8 cellular contexts compared by ENCODE assay signal in the genomic region with DNA sequence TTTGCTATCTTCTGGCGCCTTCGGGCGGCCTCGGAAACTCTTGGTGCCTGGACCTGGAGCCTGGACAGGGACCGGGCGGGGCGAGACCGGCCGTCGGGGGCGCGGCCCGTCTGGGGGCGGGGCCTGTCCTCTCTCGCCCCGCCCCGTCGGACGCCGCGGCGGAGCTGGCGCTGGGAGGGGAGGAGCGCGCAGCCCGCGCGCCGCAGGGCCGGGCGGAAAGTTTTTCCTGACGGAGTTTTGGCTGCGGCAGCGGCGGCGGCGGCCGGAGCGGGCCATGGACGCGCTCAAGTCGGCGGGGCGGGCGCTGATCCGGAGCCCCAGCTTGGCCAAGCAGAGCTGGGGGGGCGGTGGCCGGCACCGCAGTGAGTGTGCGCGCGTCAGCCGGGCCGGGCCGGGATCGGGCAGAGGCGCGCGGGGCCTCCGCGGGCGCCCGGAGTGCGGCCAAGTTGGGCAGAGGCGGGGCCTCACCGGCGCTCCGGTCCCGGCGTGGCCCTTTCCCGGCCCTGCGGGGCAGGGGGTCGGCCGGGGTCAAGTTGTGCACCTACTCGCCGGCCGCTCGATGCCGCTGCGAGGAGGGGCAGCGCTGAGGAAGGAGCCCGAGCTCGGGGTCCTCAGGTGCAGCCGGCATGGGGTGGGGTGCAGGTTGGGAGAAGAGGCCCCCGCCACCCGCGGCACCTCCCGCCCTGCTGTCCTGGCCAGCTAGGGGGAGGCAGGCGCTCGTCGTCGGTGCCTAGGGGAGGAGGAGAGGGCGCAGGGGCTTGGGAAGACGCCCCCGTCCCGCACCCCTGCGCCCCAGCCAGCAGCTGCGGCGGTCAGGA. TPM values are rescaled to one million over a fixed set of nuclear protein-coding genes. Genes with fewer than 3 reads are reported as not detected.
A peak's percentile ranks its signal among the peaks of the same experiment; 100 is the strongest.
DNase-seq lines count a peak whose midpoint lies in the region; ATAC-seq and TF ChIP-seq lines count a peak whose summit lies in the region.

A gene with protein sequence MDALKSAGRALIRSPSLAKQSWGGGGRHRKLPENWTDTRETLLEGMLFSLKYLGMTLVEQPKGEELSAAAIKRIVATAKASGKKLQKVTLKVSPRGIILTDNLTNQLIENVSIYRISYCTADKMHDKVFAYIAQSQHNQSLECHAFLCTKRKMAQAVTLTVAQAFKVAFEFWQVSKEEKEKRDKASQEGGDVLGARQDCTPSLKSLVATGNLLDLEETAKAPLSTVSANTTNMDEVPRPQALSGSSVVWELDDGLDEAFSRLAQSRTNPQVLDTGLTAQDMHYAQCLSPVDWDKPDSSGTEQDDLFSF (plus strand): TSS at position 182 of the 818 bp plus-strand sequence. CDS start 93 bp downstream, at position 275.

- intact Hi-C loops in heart right ventricle (cut with DNase I): loop anchor here in 1 of 10 donors (5.0 kb wide), 1 partner anchor 159 kb away; no protein-coding TSS in a partner anchor

- ATAC-seq in GM19372 (IDR thresholded peaks at IDR 0.05; ENCODE audit: low read depth, unreplicated experiment) (peak; percentile 68), heart right ventricle (peak; percentile 92 to 98 (median 96)), upper lobe of left lung (ENCODE audit: low FRiP score in 2 of 2) (peak; percentile 91 to 98)

- no peak for TF ChIP-seq EP300 in upper lobe of left lung (IDR thresholded peaks at IDR 0.05)

- H3K27me3 ChIP-seq in HL-60 (ENCODE audit: insufficient read depth, poor library complexity, severe bottlenecking) (no peaks in the 10 kb centered on the region), heart right ventricle (no peaks in the 10 kb centered on the region), parathyroid adenoma (ENCODE audit: control insufficient read depth, insufficient read depth, low read length) (no peaks in the 10 kb centered on the region), upper lobe of left lung (no peaks in the 10 kb centered on the region)

- H3K4me1 ChIP-seq in heart right ventricle: peaks cover 9 to 57% (median 28%) of the 10 kb centered on the region in 9 donors
- H3K4me1 ChIP-seq in parathyroid adenoma: peaks cover 3% of the 10 kb centered on the region
- H3K4me1 ChIP-seq in upper lobe of left lung: peaks cover 26 to 47% (median 30%) of the 10 kb centered on the region in 4 donors

- 0 to 1% methylated on average over 75 to 98 of the region's 99 CpGs for WGBS in heart right ventricle, 2 donors
- 0% methylated on average over 37 of the region's 99 CpGs; no CpG with 5 or more reads in 1 of the 2 donors for WGBS in upper lobe of left lung, 2 donors

- peak in 3 of 4 donors; percentile 65 to 94 (median 92) for TF ChIP-seq POLR2A in upper lobe of left lung (IDR thresholded peaks at IDR 0.05)

- H2AFZ ChIP-seq in parathyroid adenoma: peak within 1 kb of the TSS; percentile 79

- no peak within 1 kb of the TSS for H3K9ac ChIP-seq in parathyroid adenoma

- H3K27ac ChIP-seq in HL-60 (replicated peaks): peak within 1 kb of the TSS; percentile 47; the same call in 1 of the 2 replicates
- H3K27ac ChIP-seq in heart right ventricle: peak within 1 kb of the TSS; percentile 71 to 96 (median 90)
- H3K27ac ChIP-seq in parathyroid adenoma: peak within 1 kb of the TSS; percentile 0
- peak within 1 kb of the TSS; percentile 76 to 95 (median 82) for H3K27ac ChIP-seq in upper lobe of left lung

- H3K36me3 ChIP-seq in heart right ventricle: no peaks in the 10 kb centered on the region
- H3K36me3 ChIP-seq in parathyroid adenoma (ENCODE audit: control insufficient read depth, insufficient read depth, low read length): no peaks in the 10 kb centered on the region
- H3K36me3 ChIP-seq in upper lobe of left lung: no peaks in the 10 kb centered on the region

- H3K9me3 ChIP-seq in heart right ventricle (no peaks in the 10 kb centered on the region), parathyroid adenoma (ENCODE audit: control insufficient read depth, low read length) (no peaks in the 10 kb centered on the region), upper lobe of left lung (no peaks in the 10 kb centered on the region)

- H3K79me2 ChIP-seq in parathyroid adenoma: peaks cover 2% of the 10 kb centered on the region

- H3K4me2 ChIP-seq in parathyroid adenoma (ENCODE audit: low read length): peak within 1 kb of the TSS; percentile 98

- no peak for TF ChIP-seq CTCF in HL-60 (IDR thresholded peaks at IDR 0.05; ENCODE audit: insufficient read depth, low read length)
- peak in 2 of 9 donors; percentile 11 to 22 for TF ChIP-seq CTCF in heart right ventricle (IDR thresholded peaks at IDR 0.05)
- TF ChIP-seq CTCF in parathyroid adenoma (IDR thresholded peaks at IDR 0.05): no peak
- TF ChIP-seq CTCF in upper lobe of left lung (IDR thresholded peaks at IDR 0.05): peak in 4 of 6 experiments; percentile 10 to 30 (median 16)

- peak within 1 kb of the TSS; percentile 87 for H3K4me3 ChIP-seq in HL-60 (replicated peaks; ENCODE audit: insufficient read depth, low read length)
- peak within 1 kb of the TSS; percentile 81 to 99 (median 93) for H3K4me3 ChIP-seq in heart right ventricle
- H3K4me3 ChIP-seq in parathyroid adenoma (ENCODE audit: low read depth, low read length): peak within 1 kb of the TSS; percentile 78
- H3K4me3 ChIP-seq in upper lobe of left lung: peak within 1 kb of the TSS; percentile 91 to 98 (median 96)

- DNase-seq in CD1c-positive myeloid dendritic cell (ENCODE audit: extremely low spot score) (peak; percentile 87), HL-60 (ENCODE audit: low read depth in 1 of 2, low spot score in 1 of 2) (peak; percentile 53 to 59), T follicular helper cell (ENCODE audit: low read depth) (peak; percentile 24), amniotic epithelial cell (ENCODE audit: low read depth) (peak; percentile 58), heart right ventricle (peak; percentile 69 to 84), upper lobe of left lung (peak; percentile 75 to 96)

RNA-seq across cellular contexts. Expression of the gene that starts here (rescaled TPM):
- total RNA-seq in heart right ventricle: 10 to 100 TPM in 6 of 10 donors, 1 to 10 TPM in 4; 8.5 to 16.1 (median 11.6) TPM
- polyA plus RNA-seq in heart right ventricle: 10 to 100 TPM in 1 of 2 donors, 1 to 10 TPM in 1; 9.9 to 10.5 TPM
- total RNA-seq in upper lobe of left lung: 10 to 100 TPM; 16.7 to 36.1 (median 30.5) TPM

Comparison
In these comparisons a context has a peak if more than half of its experiments do, and no peak if none do; other contexts are left out.
1. Peak in every context shown above with its lines: DNase-seq, ATAC-seq, H3K4me3 ChIP-seq and H3K27ac ChIP-seq.
2. DNase-seq: peak in every context shown above with its lines; median percentile 87 in CD1c-positive myeloid dendritic cell; 86 in upper lobe of left lung; 76 in heart right ventricle; 58 in amniotic epithelial cell; 56 in HL-60; 24 in T follicular helper cell.
3. H3K27ac ChIP-seq: peak in every context shown above with its lines; median percentile 90 in heart right ventricle; 82 in upper lobe of left lung; 47 in HL-60; 0 in parathyroid adenoma.
4. CTCF ChIP-seq: peak in upper lobe of left lung (4 of 6); none in HL-60 (single experiment) and parathyroid adenoma (single experiment).